Comparison of ENCODE assay signal across 8 cellular contexts in the genomic region with DNA sequence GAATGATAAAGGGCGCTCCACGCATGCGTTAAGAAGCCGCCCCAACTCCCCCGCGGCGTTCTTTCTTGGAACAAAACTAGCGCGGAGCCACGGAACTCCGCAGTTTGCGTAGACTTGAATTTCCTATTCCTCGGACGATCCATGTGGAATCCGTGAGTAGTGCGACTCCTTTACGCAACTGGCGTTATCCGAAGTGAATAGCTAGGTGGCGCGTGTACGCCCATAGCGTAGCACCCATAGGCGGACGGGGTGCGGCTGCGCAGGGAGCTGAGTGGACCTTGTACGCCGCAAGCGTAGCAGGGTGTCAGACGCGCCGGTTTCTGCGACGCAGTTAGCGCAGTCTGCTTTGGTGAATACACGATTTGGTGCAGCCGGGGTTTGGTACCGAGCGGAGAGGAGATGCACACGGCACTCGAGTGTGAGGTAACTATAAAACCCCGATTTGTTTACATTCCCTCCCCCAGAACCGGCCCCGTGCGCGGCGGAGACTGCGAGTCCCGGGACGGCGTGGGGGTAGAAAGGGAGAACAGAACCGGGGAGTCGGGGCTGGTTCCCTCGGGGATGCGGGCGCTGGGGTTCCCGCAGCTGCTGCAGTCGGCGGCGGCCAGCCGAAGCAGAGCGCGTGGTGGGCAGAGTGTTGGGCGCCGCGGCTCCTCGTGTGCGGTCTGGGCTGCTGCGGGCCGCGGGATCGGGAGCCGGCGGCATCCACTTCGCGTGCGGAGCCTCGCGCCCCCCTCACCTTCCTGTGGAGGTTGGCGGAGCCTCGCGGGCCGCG. TPM values are rescaled to one million over a fixed set of nuclear protein-coding genes. Genes with fewer than 3 reads are reported as not detected.
DNase-seq lines count a peak whose midpoint lies in the region; ATAC-seq and TF ChIP-seq lines count a peak whose summit lies in the region.

A gene with protein sequence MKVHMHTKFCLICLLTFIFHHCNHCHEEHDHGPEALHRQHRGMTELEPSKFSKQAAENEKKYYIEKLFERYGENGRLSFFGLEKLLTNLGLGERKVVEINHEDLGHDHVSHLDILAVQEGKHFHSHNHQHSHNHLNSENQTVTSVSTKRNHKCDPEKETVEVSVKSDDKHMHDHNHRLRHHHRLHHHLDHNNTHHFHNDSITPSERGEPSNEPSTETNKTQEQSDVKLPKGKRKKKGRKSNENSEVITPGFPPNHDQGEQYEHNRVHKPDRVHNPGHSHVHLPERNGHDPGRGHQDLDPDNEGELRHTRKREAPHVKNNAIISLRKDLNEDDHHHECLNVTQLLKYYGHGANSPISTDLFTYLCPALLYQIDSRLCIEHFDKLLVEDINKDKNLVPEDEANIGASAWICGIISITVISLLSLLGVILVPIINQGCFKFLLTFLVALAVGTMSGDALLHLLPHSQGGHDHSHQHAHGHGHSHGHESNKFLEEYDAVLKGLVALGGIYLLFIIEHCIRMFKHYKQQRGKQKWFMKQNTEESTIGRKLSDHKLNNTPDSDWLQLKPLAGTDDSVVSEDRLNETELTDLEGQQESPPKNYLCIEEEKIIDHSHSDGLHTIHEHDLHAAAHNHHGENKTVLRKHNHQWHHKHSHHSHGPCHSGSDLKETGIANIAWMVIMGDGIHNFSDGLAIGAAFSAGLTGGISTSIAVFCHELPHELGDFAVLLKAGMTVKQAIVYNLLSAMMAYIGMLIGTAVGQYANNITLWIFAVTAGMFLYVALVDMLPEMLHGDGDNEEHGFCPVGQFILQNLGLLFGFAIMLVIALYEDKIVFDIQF (plus strand): TSS at position 368 of the 775 bp plus-strand sequence. CDS start 22,817 bp downstream, outside the sequence.

- CTCF ChIA-PET in RWPE1 (lab: Yijun Ruan, JAX), result interaction anchor here (0.6 kb wide), 2 partner anchors 12 to 248 kb away, joined by 4 to 6 read pairs; no protein-coding TSS in a partner anchor

- H3K27ac ChIP-seq in RWPE1, result peak within 1 kb of the TSS; percentile 94

- H3K36me3 Mint-ChIP-seq in activated T-helper 17 cell treated with anti-CD3 and anti-CD28 coated beads, Interleukin-2, amount 50 U/mL, for 72 hours (ENCODE audit: low read depth), result peaks cover 39% of the 10 kb centered on the region
- H3K36me3 Mint-ChIP-seq in naive B cell, result peaks cover 9 to 13% of the 10 kb centered on the region in 2 donors
- peaks cover 6% of the 10 kb centered on the region for H3K36me3 Mint-ChIP-seq in stimulated activated memory B cell treated with anti-CD40 and anti-IgM and Interleukin-4, amounts not matched to agents 10 μg/mL and 1 μg/mL and 100 μg/mL, for 72 hours

- peak; percentile 84 for ATAC-seq in activated T-helper 17 cell treated with anti-CD3 and anti-CD28 coated beads, Interleukin-2, amount 50 U/mL, for 72 hours (replicated peaks)
- ATAC-seq in naive B cell (ENCODE audit: low read depth in 2 of 2), result peak; percentile 69 to 72
- peak; percentile 91 for ATAC-seq in stimulated activated memory B cell treated with anti-CD40 and anti-IgM and Interleukin-4, amounts not matched to agents 10 μg/mL and 1 μg/mL and 100 μg/mL, for 72 hours

- peak within 1 kb of the TSS; percentile 87 for H3K4me3 ChIP-seq in LNCaP clone FGC (ENCODE audit: low read depth, low read length)

- peaks cover 18% of the 10 kb centered on the region for H3K4me1 Mint-ChIP-seq in activated T-helper 17 cell treated with anti-CD3 and anti-CD28 coated beads, Interleukin-2, amount 50 U/mL, for 72 hours
- H3K4me1 Mint-ChIP-seq in naive B cell, result peaks cover 26 to 62% (median 55%) of the 10 kb centered on the region in 3 donors
- peaks cover 35% of the 10 kb centered on the region for H3K4me1 Mint-ChIP-seq in stimulated activated memory B cell treated with anti-CD40 and anti-IgM and Interleukin-4, amounts not matched to agents 10 μg/mL and 1 μg/mL and 100 μg/mL, for 72 hours

- peak within 1 kb of the TSS; percentile 100 for H3K27ac Mint-ChIP-seq in activated T-helper 17 cell treated with anti-CD3 and anti-CD28 coated beads, Interleukin-2, amount 50 U/mL, for 72 hours
- H3K27ac Mint-ChIP-seq in naive B cell, result peak within 1 kb of the TSS; percentile 99 to 100 (median 100)
- H3K27ac Mint-ChIP-seq in stimulated activated memory B cell treated with anti-CD40 and anti-IgM and Interleukin-4, amounts not matched to agents 10 μg/mL and 1 μg/mL and 100 μg/mL, for 72 hours, result peak within 1 kb of the TSS; percentile 96

- no peaks in the 10 kb centered on the region for H3K27me3 Mint-ChIP-seq in activated T-helper 17 cell treated with anti-CD3 and anti-CD28 coated beads, Interleukin-2, amount 50 U/mL, for 72 hours
- H3K27me3 Mint-ChIP-seq in naive B cell, result no peaks in the 10 kb centered on the region
- no peaks in the 10 kb centered on the region for H3K27me3 Mint-ChIP-seq in stimulated activated memory B cell treated with anti-CD40 and anti-IgM and Interleukin-4, amounts not matched to agents 10 μg/mL and 1 μg/mL and 100 μg/mL, for 72 hours

- H3K4me3 Mint-ChIP-seq in activated T-helper 17 cell treated with anti-CD3 and anti-CD28 coated beads, Interleukin-2, amount 50 U/mL, for 72 hours, result peak within 1 kb of the TSS; percentile 98
- peak within 1 kb of the TSS; percentile 93 to 100 (median 99) for H3K4me3 Mint-ChIP-seq in naive B cell
- peak within 1 kb of the TSS; percentile 86 for H3K4me3 Mint-ChIP-seq in stimulated activated memory B cell treated with anti-CD40 and anti-IgM and Interleukin-4, amounts not matched to agents 10 μg/mL and 1 μg/mL and 100 μg/mL, for 72 hours

- DNase-seq in Daoy (ENCODE audit: low read depth) (peak; percentile 97), GOT3 (lab: John Stamatoyannopoulos, UW) (peak; percentile 85), LNCaP clone FGC (ENCODE audit: low read depth) (peak; percentile 93), RWPE1 (ENCODE audit: low spot score) (peak; percentile 89), fibroblast of gingiva (ENCODE audit: low read depth) (peak; percentile 97), naive B cell (peak; percentile 97)

- peak; percentile 15; the same call in 1 of the 2 replicates for TF ChIP-seq CTCF in LNCaP clone FGC (IDR thresholded peaks at IDR 0.05; ENCODE audit: control insufficient read depth, extremely low read depth, insufficient read depth)
- no peak for TF ChIP-seq CTCF in RWPE1 (conservative IDR thresholded peaks at IDR 0.05; ENCODE audit: low read depth)

- no peaks in the 10 kb centered on the region for H3K9me3 Mint-ChIP-seq in activated T-helper 17 cell treated with anti-CD3 and anti-CD28 coated beads, Interleukin-2, amount 50 U/mL, for 72 hours
- peaks cover 0 to 3% (median 0%) of the 10 kb centered on the region in 7 donors for H3K9me3 Mint-ChIP-seq in naive B cell
- H3K9me3 Mint-ChIP-seq in stimulated activated memory B cell treated with anti-CD40 and anti-IgM and Interleukin-4, amounts not matched to agents 10 μg/mL and 1 μg/mL and 100 μg/mL, for 72 hours, result no peaks in the 10 kb centered on the region

- POLR2A ChIA-PET in RWPE1 (lab: Yijun Ruan, JAX; ENCODE audit: low non-redundant PET), result interaction anchor here (0.7 kb wide), 1 partner anchor 75 kb away, joined by 3 read pairs; no protein-coding TSS in a partner anchor

RNA-seq across cellular contexts. Expression of the gene that starts here (rescaled TPM):
- total RNA-seq in Daoy (2014; rRNA removed; shearing (Covaris generic)), result 12.3 and 14.4 TPM in 2 replicates
- total RNA-seq in activated T-helper 17 cell treated with anti-CD3 and anti-CD28 coated beads, Interleukin-2, amount 50 U/mL, for 72 hours, result 100 to 1,000 TPM in 1 of 2 donors, 10 to 100 TPM in 1; 62.2 to 102 TPM
- polyA plus RNA-seq in naive B cell (ENCODE audit: low read depth in 6 of 6), result 10 to 100 TPM; 14.8 to 24.4 (median 20.7) TPM

Comparison
In these comparisons a context has a peak if more than half of its experiments do, and no peak if none do; other contexts are left out.
1. Peak in every context shown above with its lines: DNase-seq, ATAC-seq, H3K4me3 ChIP-seq and H3K27ac ChIP-seq.